Comparison of ENCODE assay signal across 8 cellular contexts in the genomic region with DNA sequence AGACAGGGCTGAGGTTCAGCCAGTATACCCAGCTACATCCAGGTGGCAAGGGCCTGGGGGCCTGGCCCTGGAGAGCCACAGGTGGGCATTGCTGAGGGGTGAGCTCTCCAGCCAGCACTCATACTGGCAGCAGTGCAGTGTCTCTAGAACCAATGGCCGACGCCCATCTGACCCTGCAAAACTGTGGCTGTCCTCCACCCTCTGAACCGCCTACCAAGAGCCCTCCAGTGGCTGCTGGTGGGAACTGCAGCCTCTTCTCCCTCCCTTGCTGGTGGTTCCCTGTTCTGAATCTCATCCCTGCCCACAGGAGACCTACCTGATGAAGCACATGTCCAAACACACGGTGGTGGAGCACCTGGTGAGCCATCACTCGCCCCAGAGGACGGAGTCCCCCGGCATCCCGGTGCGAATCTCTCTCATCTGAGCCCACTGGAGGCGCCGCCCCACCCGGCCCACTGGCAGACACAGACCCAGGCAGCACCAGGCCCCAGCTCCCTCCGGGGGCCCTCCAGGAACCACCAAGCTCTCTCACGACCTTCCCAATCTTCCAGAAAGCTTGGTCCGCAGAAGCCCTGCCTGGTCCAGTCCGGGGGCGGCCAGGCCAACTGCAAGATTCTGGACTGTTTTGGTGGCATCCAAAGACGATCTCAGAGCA. TPM values are rescaled to one million over a fixed set of nuclear protein-coding genes. Genes with fewer than 3 reads are reported as not detected.
DNase-seq lines count a peak whose midpoint lies in the region; ATAC-seq, FAIRE-seq and TF ChIP-seq lines count a peak whose summit lies in the region.

No MANE protein-coding gene starts in this region.

- H3K27me3 ChIP-seq in Loucy (ENCODE audit: insufficient read depth, low read length, poor library complexity, severe bottlenecking) (no peaks in the 10 kb centered on the region), right atrium auricular region (no peaks in the 10 kb centered on the region), small intestine (ENCODE audit: control insufficient read depth in 2 of 2, insufficient read depth in 2 of 2, low read length in 2 of 2) (no peaks in the 10 kb centered on the region)

- no peaks in the 10 kb centered on the region for H3K9me3 ChIP-seq in Loucy (ENCODE audit: insufficient read depth, low read depth, low read length)
- H3K9me3 ChIP-seq in right atrium auricular region = no peaks in the 10 kb centered on the region
- H3K9me3 ChIP-seq in small intestine (ENCODE audit: control insufficient read depth, low read depth) = no peaks in the 10 kb centered on the region

- H3K36me3 ChIP-seq in Loucy (ENCODE audit: insufficient read depth, low read length) = peaks cover 54% of the 10 kb centered on the region; the same call in 1 of the 2 replicates
- H3K36me3 ChIP-seq in right atrium auricular region = peaks cover 13% of the 10 kb centered on the region
- no peaks in the 10 kb centered on the region for H3K36me3 ChIP-seq in small intestine (ENCODE audit: control insufficient read depth in 2 of 2, insufficient read depth in 2 of 2, low read length in 2 of 2)

- DNase-seq in SW480 (ENCODE audit: low spot score) (peak; percentile 58), amniotic stem cell (lab: John Stamatoyannopoulos, UW) (peak; percentile 39), right atrium auricular region (ENCODE audit: low spot score) (peak; percentile 81), small intestine (peak; percentile 71), DMS153 (lab: John Stamatoyannopoulos, UW) (no peak)

- no peaks in the 10 kb centered on the region for H4K20me1 ChIP-seq in Loucy (ENCODE audit: insufficient read depth, low read length, poor library complexity, severe bottlenecking)

- H3K27ac ChIP-seq in right atrium auricular region (peak overlapping the region in 1 of 2 donors; percentile 12), small intestine (ENCODE audit: low read depth in 1 of 2, low read length in 1 of 2) (no peak overlapping the region)

- H3K4me1 ChIP-seq in Loucy (ENCODE audit: insufficient read depth, low read length, poor library complexity, severe bottlenecking) (peaks cover 15% of the 10 kb centered on the region), right atrium auricular region (peaks cover 0 to 27% of the 10 kb centered on the region in 2 donors), small intestine (ENCODE audit: control insufficient read depth in 2 of 2, insufficient read depth in 1 of 2, low read depth in 1 of 2, low read length in 1 of 2) (no peaks in the 10 kb centered on the region)

- no peak overlapping the region for H3K4me2 ChIP-seq in Loucy (ENCODE audit: low read depth, low read length, poor library complexity, severe bottlenecking)

- no peak overlapping the region for H2AFZ ChIP-seq in Loucy (ENCODE audit: low read length)

- FAIRE-seq in small intestine (lab: Jason Lieb, UNC) = no peak

- H3F3A ChIP-seq in Loucy (ENCODE audit: low read depth) = no peaks in the 10 kb centered on the region; the same call in 1 of the 2 replicates

- H3K79me2 ChIP-seq in Loucy (ENCODE audit: insufficient read depth, low read length) = no peaks in the 10 kb centered on the region

- WGBS in small intestine, 3 donors = 72 to 75% (median 72%) methylated on average over 18 of the region's 18 CpGs

- TF ChIP-seq CTCF in GM12873 (IDR thresholded peaks at IDR 0.05; ENCODE audit: insufficient read depth, low read depth, low read length, missing control alignments) (peak; percentile 98), Loucy (conservative IDR thresholded peaks at IDR 0.05; ENCODE audit: low read length) (peak; percentile 87), right atrium auricular region (IDR thresholded peaks at IDR 0.05) (peak; percentile 86 to 97)

- H3K4me3 ChIP-seq in Loucy (ENCODE audit: low read length, poor library complexity, severe bottlenecking) (no peak overlapping the region), right atrium auricular region (no peak overlapping the region), small intestine (ENCODE audit: low read depth in 1 of 2, low read length in 2 of 2) (no peak overlapping the region)

- H3K9me2 ChIP-seq in Loucy (replicated peaks; ENCODE audit: low read depth, low read length) = no peaks in the 10 kb centered on the region

- no peak for ATAC-seq in HG03097 (IDR thresholded peaks at IDR 0.05; ENCODE audit: low FRiP score, unreplicated experiment)

- H3K9ac ChIP-seq in Loucy (ENCODE audit: low read depth, low read length, poor library complexity, severe bottlenecking) = no peak overlapping the region

RNA-seq across cellular contexts. Expression of a gene that starts 22.1 kb away (rescaled TPM):
- total RNA-seq in right atrium auricular region = not detected
- not detected for polyA plus RNA-seq in small intestine

RNA-seq across cellular contexts. Expression of a gene that starts 42.5 kb away (rescaled TPM):
- total RNA-seq in right atrium auricular region = 10 to 100 TPM; 23.5 to 50.5 TPM
- 10 to 100 TPM in 1 of 3 donors, 1 to 10 TPM in 2; 3.1 to 10.6 (median 5.7) TPM for polyA plus RNA-seq in small intestine
